In genomic region chr17:42312285-42313130, GRCh38 we compare ENCODE assay signal across 8 cellular contexts. TPM values are rescaled to one million over a fixed set of nuclear protein-coding genes. Genes with fewer than 3 reads are reported as not detected.
DNase-seq lines count a peak whose midpoint lies in the region; ATAC-seq and TF ChIP-seq lines count a peak whose summit lies in the region.

No MANE protein-coding gene starts in this region.

- no peaks in the 10 kb centered on the region for H3K9me3 Mint-ChIP-seq in T-helper 2 cell treated with Interferon-gamma antibody and Interleukin-4, amounts not matched to agents 5 μg/mL and 100 μg/mL, for 36 hours

- peaks cover 51% of the 10 kb centered on the region for H3K4me1 Mint-ChIP-seq in T-helper 2 cell treated with Interferon-gamma antibody and Interleukin-4, amounts not matched to agents 5 μg/mL and 100 μg/mL, for 36 hours (ENCODE audit: low read depth)

- peak; percentile 77 for TF ChIP-seq CTCF in GM12875 (IDR thresholded peaks at IDR 0.05; ENCODE audit: borderline replicate concordance, insufficient read depth, low read depth, low read length)

- WGBS in right cardiac atrium = 22% methylated on average over 54 of the region's 54 CpGs

- peaks cover 65% of the 10 kb centered on the region for H3K36me3 Mint-ChIP-seq in T-helper 2 cell treated with Interferon-gamma antibody and Interleukin-4, amounts not matched to agents 5 μg/mL and 100 μg/mL, for 36 hours (ENCODE audit: low read depth)

- peak overlapping the region; percentile 58 for H3K27ac ChIP-seq in angular gyrus (ENCODE audit: low read depth, low read length)
- H3K27ac ChIP-seq in right cardiac atrium (ENCODE audit: low read length) = no peak overlapping the region

- H3K4me1 ChIP-seq in right cardiac atrium (ENCODE audit: control insufficient read depth, insufficient read depth, low read length) = peaks cover 3% of the 10 kb centered on the region

- ATAC-seq in right cardiac atrium (peak; percentile 79 to 81), HG03159 (IDR thresholded peaks at IDR 0.05; ENCODE audit: unreplicated experiment) (no peak), HG02610 (IDR thresholded peaks at IDR 0.05; ENCODE audit: unreplicated experiment) (no peak)

- no peaks in the 10 kb centered on the region for H3K27me3 ChIP-seq in right cardiac atrium (ENCODE audit: control insufficient read depth, insufficient read depth)

- H3K27ac Mint-ChIP-seq in T-helper 2 cell treated with Interferon-gamma antibody and Interleukin-4, amounts not matched to agents 5 μg/mL and 100 μg/mL, for 36 hours = peak overlapping the region; percentile 84

- intact Hi-C loops in right cardiac atrium (cut with DNase I) = loop anchor here in 1 of 4 donors (5.0 kb wide), 1 partner anchor 90 kb away; no protein-coding TSS in a partner anchor

- H3K27me3 Mint-ChIP-seq in T-helper 2 cell treated with Interferon-gamma antibody and Interleukin-4, amounts not matched to agents 5 μg/mL and 100 μg/mL, for 36 hours (ENCODE audit: low read depth) = no peaks in the 10 kb centered on the region

- H3K4me3 Mint-ChIP-seq in T-helper 2 cell treated with Interferon-gamma antibody and Interleukin-4, amounts not matched to agents 5 μg/mL and 100 μg/mL, for 36 hours = peak overlapping the region; percentile 66

- DNase-seq in LHCN-M2 (ENCODE audit: low read depth) (peak; percentile 74), right cardiac atrium (peak; percentile 90 to 95 (median 95)), retina (peak; percentile 88)
- peak; percentile 79 for DNase-seq in T-helper 2 cell treated with Interferon-gamma antibody and Interleukin-4, amounts not matched to agents 5 μg/mL and 100 μg/mL, for 36 hours (ENCODE audit: low spot score)

- H3K4me3 ChIP-seq in GM12875 (ENCODE audit: low read depth, low read length) (no peak overlapping the region), right cardiac atrium (ENCODE audit: low read length) (no peak overlapping the region)

- no peaks in the 10 kb centered on the region for H3K9me3 ChIP-seq in right cardiac atrium (ENCODE audit: control insufficient read depth, low read length)

RNA-seq across cellular contexts. Expression of gene STAT5A, which starts 24.2 kb away (rescaled TPM):
- total RNA-seq in LHCN-M2 (2014; rRNA removed) = 4.5 and 5.2 TPM in 2 replicates
- 3.2 TPM for polyA plus RNA-seq in LHCN-M2 (2012)
- 10 to 100 TPM; 20.8 to 30.5 (median 23.3) TPM for total RNA-seq in right cardiac atrium
- polyA plus RNA-seq in right cardiac atrium = 8.1 TPM

RNA-seq across cellular contexts. Expression of gene STAT5B, which starts 36.3 kb away (rescaled TPM):
- total RNA-seq in LHCN-M2 (2014; rRNA removed) = 12.6 and 14.2 TPM in 2 replicates
- polyA plus RNA-seq in LHCN-M2 (2012) = 5.9 TPM
- 10 to 100 TPM; 39.4 to 46.3 (median 40.5) TPM for total RNA-seq in right cardiac atrium
- polyA plus RNA-seq in right cardiac atrium = 19.7 TPM

Comparison
In these comparisons a context has a peak if more than half of its experiments do, and no peak if none do; other contexts are left out.
1. ATAC-seq: peak in right cardiac atrium (2 of 2); none in HG03159 (single experiment) and HG02610 (single experiment).
2. Peak in every context shown above with its lines, with median percentiles within 50 percentile points of each other: DNase-seq.